20 cellular contexts compared by ENCODE assay signal in genomic region chr1:186848509-186849130, GRCh38. TPM values are rescaled to one million over a fixed set of nuclear protein-coding genes. Genes with fewer than 3 reads are reported as not detected.
A peak's percentile ranks its signal among the peaks of the same experiment; 100 is the strongest.
DNase-seq lines count a peak whose midpoint lies in the region; ATAC-seq and TF ChIP-seq lines count a peak whose summit lies in the region.
"Had no signal": no experiment of that assay in that cellular context is flagged by ENCODE, and none has a peak within 500 bp of the region (broad histone marks: within the 10 kb centered on the region; RNA-seq: fewer than 3 reads in every experiment).

No MANE protein-coding gene starts in this region.

- ATAC-seq in GM21381 (IDR thresholded peaks at IDR 0.05; ENCODE audit: unreplicated experiment) (no peak), GM21360 (IDR thresholded peaks at IDR 0.05; ENCODE audit: unreplicated experiment) (no peak)

- H3K4me1 ChIP-seq in OCI-LY3 (ENCODE audit: low read length): peaks cover 48% of the 10 kb centered on the region
- peaks cover 14 to 15% of the 10 kb centered on the region in 2 donors for H3K4me1 ChIP-seq in muscle layer of duodenum (ENCODE audit: control insufficient read depth in 1 of 2, insufficient read depth in 2 of 2, low read length in 2 of 2)

- DNase-seq in CD1c-positive myeloid dendritic cell (ENCODE audit: extremely low spot score): peak; percentile 72
- DNase-seq in fibroblast of villous mesenchyme (ENCODE audit: low read depth): peak; percentile 23
- DNase-seq in activated CD4-positive, CD25-positive, alpha-beta regulatory T cell (lab: John Stamatoyannopoulos, UW): no peak
- DNase-seq in activated naive CD4-positive, alpha-beta T cell treated with anti-CD3 and anti-CD28 coated beads, Interleukin-2, amount 10 ng/mL, durations not matched to agents 7 days and 5 days: no peak
- DNase-seq: activated CD4-positive, CD25-positive, alpha-beta regulatory T cell treated with anti-CD3 and anti-CD28 coated beads, Interleukin-2, amount 50 U/mL, for 72 hours; activated CD8-positive, alpha-beta memory T cell treated with anti-CD3 and anti-CD28 coated beads, Interleukin-2, amount 50 U/mL, for 48 hours; cerebellar nuclear complex; kidney; NCI-H1694; NCI-H524 treated with DMSO at 0.1 percent for 48 hours; stimulated activated CD4-positive, alpha-beta T cell treated with anti-CD3 and anti-CD28 coated beads, Interleukin-4, amount 100 ng/mL, for 4 hours; transverse colon had no signal

- H3K27me3 Mint-ChIP-seq in activated naive CD4-positive, alpha-beta T cell treated with anti-CD3 and anti-CD28 coated beads, Interleukin-2, amount 10 ng/mL, durations not matched to agents 7 days and 5 days: no peaks in the 10 kb centered on the region
- H3K27me3 Mint-ChIP-seq: activated naive CD8-positive, alpha-beta T cell had no signal

- no peaks in the 10 kb centered on the region for H3K79me2 ChIP-seq in OCI-LY3 (ENCODE audit: low read length)

- no peaks in the 10 kb centered on the region for H3K27me3 ChIP-seq in OCI-LY3 (ENCODE audit: low read depth, low read length)
- no peaks in the 10 kb centered on the region for H3K27me3 ChIP-seq in muscle layer of duodenum (ENCODE audit: low read depth, low read length)
- H3K27me3 ChIP-seq: transverse colon had no signal

- no peak overlapping the region for H3K27ac Mint-ChIP-seq in activated naive CD4-positive, alpha-beta T cell treated with anti-CD3 and anti-CD28 coated beads, Interleukin-2, amount 10 ng/mL, durations not matched to agents 7 days and 5 days
- H3K27ac Mint-ChIP-seq: activated naive CD8-positive, alpha-beta T cell had no signal

- H3K4me3 Mint-ChIP-seq in activated naive CD4-positive, alpha-beta T cell treated with anti-CD3 and anti-CD28 coated beads, Interleukin-2, amount 10 ng/mL, durations not matched to agents 7 days and 5 days: no peak overlapping the region
- H3K4me3 Mint-ChIP-seq: activated naive CD8-positive, alpha-beta T cell had no signal

- TF ChIP-seq CTCF in OCI-LY3 (IDR thresholded peaks at IDR 0.05; ENCODE audit: low read depth, low read length) (no peak), fibroblast of villous mesenchyme (IDR thresholded peaks at IDR 0.05; ENCODE audit: insufficient read depth, low read depth, low read length) (no peak)

- H3K4me2 ChIP-seq in OCI-LY3 (ENCODE audit: low read length): peak overlapping the region; percentile 53

- H4K20me1 ChIP-seq in OCI-LY3 (ENCODE audit: insufficient read depth, low read length): no peaks in the 10 kb centered on the region

- no peak overlapping the region for H3K9ac ChIP-seq in OCI-LY3 (ENCODE audit: low read length)

- no peaks in the 10 kb centered on the region for H3K9me3 Mint-ChIP-seq in activated naive CD4-positive, alpha-beta T cell treated with anti-CD3 and anti-CD28 coated beads, Interleukin-2, amount 10 ng/mL, durations not matched to agents 7 days and 5 days

- CTCF ChIA-PET in activated naive CD4-positive, alpha-beta T cell treated with anti-CD3 and anti-CD28 coated beads, Interleukin-2, amount 10 ng/mL, durations not matched to agents 7 days and 5 days (lab: Charles Lee): no interaction called here

- no peak overlapping the region for H2AFZ ChIP-seq in OCI-LY3 (ENCODE audit: low read depth, low read length)

- H3K36me3 Mint-ChIP-seq in activated naive CD4-positive, alpha-beta T cell treated with anti-CD3 and anti-CD28 coated beads, Interleukin-2, amount 10 ng/mL, durations not matched to agents 7 days and 5 days: no peaks in the 10 kb centered on the region
- H3K36me3 Mint-ChIP-seq: activated naive CD8-positive, alpha-beta T cell had no signal

- no peaks in the 10 kb centered on the region for H3K4me1 Mint-ChIP-seq in activated naive CD4-positive, alpha-beta T cell treated with anti-CD3 and anti-CD28 coated beads, Interleukin-2, amount 10 ng/mL, durations not matched to agents 7 days and 5 days

- H3K4me3 ChIP-seq in OCI-LY3 (ENCODE audit: low read length) (no peak overlapping the region), fibroblast of villous mesenchyme (ENCODE audit: low read depth, low read length) (no peak overlapping the region), muscle layer of duodenum (ENCODE audit: low read depth in 1 of 2, low read length in 2 of 2) (no peak overlapping the region)
- H3K4me3 ChIP-seq: transverse colon had no signal

- no peaks in the 10 kb centered on the region for H3K36me3 ChIP-seq in OCI-LY3 (replicated peaks; ENCODE audit: low read depth, low read length)
- no peaks in the 10 kb centered on the region for H3K36me3 ChIP-seq in muscle layer of duodenum (ENCODE audit: control insufficient read depth in 1 of 2, insufficient read depth in 2 of 2, low read length in 2 of 2)
- H3K36me3 ChIP-seq: transverse colon had no signal

- H3K9me3 ChIP-seq in OCI-LY3 (ENCODE audit: insufficient read depth, low read length): no peaks in the 10 kb centered on the region
- H3K9me3 ChIP-seq in muscle layer of duodenum (ENCODE audit: control insufficient read depth in 1 of 2, low read length in 2 of 2): no peaks in the 10 kb centered on the region
- H3K9me3 ChIP-seq: transverse colon had no signal

- H3K27ac ChIP-seq in OCI-LY3 (ENCODE audit: low read length) (0 out of 2 replicates have a peak overlapping the region, but pooled peaks have one; percentile 5), muscle layer of duodenum (ENCODE audit: low read length) (peak overlapping the region; percentile 45)
- H3K27ac ChIP-seq: epithelial cell of prostate had no signal

RNA-seq across cellular contexts. Expression of gene PLA2G4A, which starts 19.9 kb away (rescaled TPM):
- total RNA-seq in fibroblast of villous mesenchyme: 12.1 and 15.5 TPM in 2 replicates
- total RNA-seq: myocyte; T-helper 1 cell treated with Interleukin-12 subunit alpha and Interleukin-12 subunit beta and Interleukin-4 antibody, amounts not matched to agents 30 ng/mL and 1 ng/mL, for 36 hours had no signal

Comparison
In these comparisons a context has a peak if more than half of its experiments do, and no peak if none do; other contexts are left out.
1. DNase-seq: peak in CD1c-positive myeloid dendritic cell (single experiment) and fibroblast of villous mesenchyme (single experiment); none in activated CD4-positive, CD25-positive, alpha-beta regulatory T cell (0 of 4) and activated naive CD4-positive, alpha-beta T cell treated with anti-CD3 and anti-CD28 coated beads, Interleukin-2, amount 10 ng/mL, durations not matched to agents 7 days and 5 days (single experiment).